Comparison of ENCODE assay signal across 14 cellular contexts in the genomic region with DNA sequence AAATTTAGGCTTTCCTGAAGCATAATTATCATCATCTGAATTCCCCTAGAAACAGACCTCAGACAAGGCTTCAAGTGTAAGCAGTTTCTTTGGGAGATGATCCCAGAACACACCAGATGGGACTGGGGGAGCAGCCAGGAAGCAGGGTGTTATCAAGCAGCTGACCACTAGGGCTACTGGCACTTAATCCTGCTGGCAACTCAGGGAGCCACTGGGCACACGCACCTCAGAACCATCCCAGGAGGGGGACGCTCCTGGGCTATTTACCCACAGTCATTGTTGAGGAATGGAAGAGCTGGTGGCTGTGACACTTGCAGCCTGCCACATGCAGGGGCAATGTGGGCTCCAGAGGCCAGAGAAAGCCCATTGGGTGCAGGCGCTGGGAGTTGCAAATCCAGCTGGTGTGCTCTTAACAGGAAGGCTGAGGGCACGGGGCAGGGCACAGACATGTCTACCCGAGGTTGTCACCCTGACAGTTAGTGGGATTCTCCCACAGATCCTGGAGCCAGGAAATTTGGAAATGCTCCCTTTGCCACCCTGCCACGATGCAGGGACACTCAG. TPM values are rescaled to one million over a fixed set of nuclear protein-coding genes. Genes with fewer than 3 reads are reported as not detected.
DNase-seq lines count a peak whose midpoint lies in the region; FAIRE-seq and TF ChIP-seq lines count a peak whose summit lies in the region.
"Had no signal": no experiment of that assay in that cellular context is flagged by ENCODE, and none has a peak within 500 bp of the region (broad histone marks: within the 10 kb centered on the region; RNA-seq: fewer than 3 reads in every experiment).

No MANE protein-coding gene starts in this region.

- H3K79me2 ChIP-seq in mesendoderm (ENCODE audit: control insufficient read depth, insufficient read depth, low read length): no peaks in the 10 kb centered on the region

- H3K9me3 Mint-ChIP-seq in HFFc6 (no peaks in the 10 kb centered on the region), chondrocyte (ENCODE audit: low read depth) (no peaks in the 10 kb centered on the region)
- H3K9me3 Mint-ChIP-seq: T-helper 2 cell treated with Interferon-gamma antibody and Interleukin-4, amounts not matched to agents 5 μg/mL and 100 μg/mL, for 36 hours had no signal

- peaks cover 9% of the 10 kb centered on the region for H3K27me3 ChIP-seq in BJ (ENCODE audit: control insufficient read depth, insufficient read depth, low read length)
- no peaks in the 10 kb centered on the region for H3K27me3 ChIP-seq in mesendoderm (ENCODE audit: insufficient read depth, low read length, poor library complexity)
- H3K27me3 ChIP-seq: thyroid gland had no signal

- H3K4me3 ChIP-seq in BJ (ENCODE audit: low read depth, low read length) (no peak overlapping the region), mesendoderm (ENCODE audit: low read length) (no peak overlapping the region)
- H3K4me3 ChIP-seq: thyroid gland had no signal

- no peak overlapping the region for H4K8ac ChIP-seq in mesendoderm (ENCODE audit: low read depth, low read length)

- peaks cover 1% of the 10 kb centered on the region for H3K4me1 ChIP-seq in mesendoderm (ENCODE audit: control insufficient read depth, low read depth, low read length)

- no CpG with 5 or more reads among the region's 6 CpGs for WGBS in mesendoderm (ENCODE audit: extremely low coverage, insufficient coverage, low lambda C conversion rate)

- H3K36me3 ChIP-seq in BJ (ENCODE audit: control insufficient read depth, insufficient read depth, low read length) (no peaks in the 10 kb centered on the region), mesendoderm (ENCODE audit: control insufficient read depth, insufficient read depth, low read length) (no peaks in the 10 kb centered on the region)

- FAIRE-seq in RCC 7860 (lab: Jason Lieb, UNC): no peak

- no peak overlapping the region for H3K9ac ChIP-seq in mesendoderm (ENCODE audit: low read length)

- CTCF ChIA-PET in BJ (lab: Yijun Ruan, JAX): interaction anchor here (0.6 to 2.4 kb wide), 5 partner anchors 8 to 369 kb away, joined by 3 to 13 read pairs (median 6); a partner anchor contains a TSS

- DNase-seq in BJ (ENCODE audit: low read depth) (no peak), HFFc6 (peak; percentile 10), chondrocyte (ENCODE audit: low spot score) (no peak), mesendoderm (peak; percentile 31), midbrain (lab: John Stamatoyannopoulos, UW) (no peak), RCC 7860 (ENCODE audit: low spot score) (no peak), NCI-H1436 treated with DMSO at 0.1 percent for 48 hours (lab: John Stamatoyannopoulos, UW) (no peak)
- DNase-seq in stimulated activated CD4-positive, alpha-beta T cell treated with anti-CD3 and anti-CD28 coated beads, Interleukin-2, amount 100 ng/mL, for 24 hours: no peak
- DNase-seq: DMS79, NCI-H526 treated with DMSO at 0.1 percent for 48 hours, thyroid gland had no signal

- POLR2A ChIA-PET in BJ (lab: Charles Lee): no interaction called here

- H2BK120ac ChIP-seq in mesendoderm (ENCODE audit: low read depth, low read length): no peak overlapping the region

- no peak overlapping the region for H3K56ac ChIP-seq in mesendoderm (ENCODE audit: low read length)

- H2BK5ac ChIP-seq in mesendoderm (ENCODE audit: low read length): no peak overlapping the region

- no peak overlapping the region for H3K27ac Mint-ChIP-seq in HFFc6
- no peak overlapping the region for H3K27ac Mint-ChIP-seq in chondrocyte (ENCODE audit: unreplicated experiment)
- H3K27ac Mint-ChIP-seq: T-helper 2 cell treated with Interferon-gamma antibody and Interleukin-4, amounts not matched to agents 5 μg/mL and 100 μg/mL, for 36 hours had no signal

- no peak overlapping the region for H2BK15ac ChIP-seq in mesendoderm (replicated peaks; ENCODE audit: low read depth)

- no peak overlapping the region for H2AK5ac ChIP-seq in mesendoderm (ENCODE audit: low read length)

- no peak overlapping the region for H3K4me2 ChIP-seq in mesendoderm (ENCODE audit: low read length)

- no peak overlapping the region for H3K23ac ChIP-seq in mesendoderm (ENCODE audit: low read length)

- H3K4ac ChIP-seq in mesendoderm (ENCODE audit: low read depth, low read length): no peak overlapping the region

- no peak overlapping the region for H3K27ac ChIP-seq in mesendoderm (ENCODE audit: low read depth, low read length)
- H3K27ac ChIP-seq: thyroid gland had no signal

- H3K27me3 Mint-ChIP-seq in HFFc6 (ENCODE audit: insufficient read depth): peaks cover 39% of the 10 kb centered on the region
- H3K27me3 Mint-ChIP-seq in chondrocyte (ENCODE audit: low read depth): peaks cover 4% of the 10 kb centered on the region
- H3K27me3 Mint-ChIP-seq: IgD-negative memory B cell had no signal

- H3K4me3 Mint-ChIP-seq in HFFc6 (no peak overlapping the region), chondrocyte (ENCODE audit: unreplicated experiment) (no peak overlapping the region)
- H3K4me3 Mint-ChIP-seq: IgD-negative memory B cell; T-helper 2 cell treated with Interferon-gamma antibody and Interleukin-4, amounts not matched to agents 5 μg/mL and 100 μg/mL, for 36 hours had no signal

- no peak overlapping the region for H3K18ac ChIP-seq in mesendoderm (ENCODE audit: low read length)

- TF ChIP-seq CTCF in BJ (IDR thresholded peaks at IDR 0.05; ENCODE audit: insufficient read depth, low read depth, low read length) (peak; percentile 31; the same call in 1 of the 2 replicates), HFFc6 (IDR thresholded peaks at IDR 0.05) (peak; percentile 64), chondrocyte (IDR thresholded peaks at IDR 0.05) (peak; percentile 48)

- H3K36me3 Mint-ChIP-seq in HFFc6 (ENCODE audit: low read depth) (no peaks in the 10 kb centered on the region), chondrocyte (ENCODE audit: low read depth) (no peaks in the 10 kb centered on the region)

- H3K4me1 Mint-ChIP-seq in HFFc6 (ENCODE audit: low read depth) (no peaks in the 10 kb centered on the region), chondrocyte (ENCODE audit: low read depth) (no peaks in the 10 kb centered on the region)

- H3K79me1 ChIP-seq in mesendoderm (ENCODE audit: low read length): no peaks in the 10 kb centered on the region

- H4K5ac ChIP-seq in mesendoderm (ENCODE audit: low read length): no peak overlapping the region

RNA-seq across cellular contexts. Expression of a gene that starts 15.1 kb away (rescaled TPM):
- polyA plus RNA-seq in BJ (2011; rRNA removed): not detected in 2 replicates
- polyA minus RNA-seq in BJ (2011; rRNA and poly(A)+ RNA removed): not detected in 2 replicates
- not detected for total RNA-seq in HFFc6 (2021; fragmentation: NEBNext Ultra II Directional; extraction: Animal tissue kit (Norgen Biotek cat#: 25700))
- not detected in 3 replicates for total RNA-seq in chondrocyte
- polyA plus RNA-seq in mesendoderm (2013, experiment 1 of 2): 0.14 TPM
- polyA plus RNA-seq in mesendoderm (2013, experiment 2 of 2): 0.11 TPM
- polyA plus RNA-seq: IgD-negative memory B cell, neural cell had no signal

RNA-seq across cellular contexts. Expression of a gene that starts 29.1 kb away (rescaled TPM):
- not detected in 2 replicates for polyA plus RNA-seq in BJ (2011; rRNA removed)
- not detected in 2 replicates for polyA minus RNA-seq in BJ (2011; rRNA and poly(A)+ RNA removed)
- not detected for total RNA-seq in HFFc6 (2021; fragmentation: NEBNext Ultra II Directional; extraction: Animal tissue kit (Norgen Biotek cat#: 25700))
- 0.12 to 0.22 TPM in 2 of 3 replicates, not detected in the other for total RNA-seq in chondrocyte
- polyA plus RNA-seq in mesendoderm (2013, experiment 1 of 2): 7.5 TPM
- polyA plus RNA-seq in mesendoderm (2013, experiment 2 of 2): 6.8 TPM

RNA-seq across cellular contexts. Expression of a gene that starts 46.1 kb away (rescaled TPM):
- polyA plus RNA-seq in BJ (2011; rRNA removed): 0.01 TPM in 1 of 2 replicates, not detected in the other
- polyA minus RNA-seq in BJ (2011; rRNA and poly(A)+ RNA removed): not detected in 2 replicates
- under 1 TPM in 3 of 6 experiments, not detected in 3; 0.03 to 0.05 (median 0.05) TPM for total RNA-seq in HFFc6 (2021; fragmentation: NEBNext Ultra II Directional; extraction: Animal tissue kit (Norgen Biotek cat#: 25700))
- total RNA-seq in chondrocyte: 0.70 to 2.9 TPM (median 0.72 TPM) in 3 replicates
- 0.07 TPM for polyA plus RNA-seq in mesendoderm (2013, experiment 1 of 2)
- polyA plus RNA-seq in mesendoderm (2013, experiment 2 of 2): 0.06 TPM
- polyA plus RNA-seq: IgD-negative memory B cell, neural cell had no signal

Comparison
In these comparisons a context has a peak if more than half of its experiments do, and no peak if none do; other contexts are left out.
1. DNase-seq: peak in HFFc6 (single experiment) and mesendoderm (single experiment); none in BJ (single experiment), chondrocyte (single experiment), midbrain (single experiment), RCC 7860 (single experiment), NCI-H1436 treated with DMSO at 0.1 percent for 48 hours (single experiment) and stimulated activated CD4-positive, alpha-beta T cell treated with anti-CD3 and anti-CD28 coated beads, Interleukin-2, amount 100 ng/mL, for 24 hours (0 of 2).
2. Peak in every context shown above with its lines, with median percentiles within 50 percentile points of each other: CTCF ChIP-seq.